ENCODE assay signal across 8 cellular contexts in genomic region chr1:40404670-40405462, GRCh38. TPM values are rescaled to one million over a fixed set of nuclear protein-coding genes. Genes with fewer than 3 reads are reported as not detected.
DNase-seq lines count a peak whose midpoint lies in the region; ATAC-seq and TF ChIP-seq lines count a peak whose summit lies in the region.

No MANE protein-coding gene starts in this region.

- peak; percentile 61 for DNase-seq in activated CD4-positive, alpha-beta T cell treated with anti-CD3 and anti-CD28 coated beads for 36 hours
- DNase-seq in activated CD4-positive, alpha-beta T cell treated with anti-CD3 and anti-CD28 coated beads for 1 hour: no peak
- DNase-seq in Kasumi-1 (lab: John Stamatoyannopoulos, UW) (peak; percentile 76 to 81), RWPE1 (ENCODE audit: low spot score) (peak; percentile 38), left lobe of liver (ENCODE audit: low spot score) (no peak), upper lobe of left lung (no peak), MG63 (no peak)
- DNase-seq in central memory CD4-positive, alpha-beta T cell: peak; percentile 77

- H3K27me3 Mint-ChIP-seq in activated CD4-positive, alpha-beta T cell treated with anti-CD3 and anti-CD28 coated beads for 36 hours: no peaks in the 10 kb centered on the region

- H3K36me3 ChIP-seq in upper lobe of left lung (peaks cover 4 to 19% (median 10%) of the 10 kb centered on the region in 4 donors), MG63 (peaks cover 57% of the 10 kb centered on the region)

- TF ChIP-seq EP300 in upper lobe of left lung (IDR thresholded peaks at IDR 0.05): no peak

- H3K4me3 ChIP-seq in upper lobe of left lung (no peak overlapping the region), MG63 (no peak overlapping the region)

- peak overlapping the region; percentile 3 for H3K4me3 Mint-ChIP-seq in activated CD4-positive, alpha-beta T cell treated with anti-CD3 and anti-CD28 coated beads for 36 hours

- 50% methylated on average over 11 of the region's 11 CpGs for WGBS in upper lobe of left lung, 2 donors

- intact Hi-C loops in activated CD4-positive, alpha-beta T cell treated with anti-CD3 and anti-CD28 coated beads for 36 hours (cut with DNase I, micrococcal nuclease): loop anchor here (1.0 to 5.0 kb wide), 9 partner anchors 20 to 260 kb away; partner anchors contain the start of genes SMAP2 (in 2 of the 2) and ZMPSTE24 (in 1 of the 2)

- H3K4me1 Mint-ChIP-seq in activated CD4-positive, alpha-beta T cell treated with anti-CD3 and anti-CD28 coated beads for 36 hours: peaks cover 64% of the 10 kb centered on the region

- peaks cover 0 to 21% (median 12%) of the 10 kb centered on the region in 4 donors for H3K4me1 ChIP-seq in upper lobe of left lung

- CTCF ChIA-PET in activated CD4-positive, alpha-beta T cell treated with anti-CD3 and anti-CD28 coated beads for 36 hours (lab: Charles Lee): interaction anchor here (0.6 to 9.9 kb wide), 40 partner anchors 9 to 571 kb away, joined by 3 to 151 read pairs (median 4); partner anchors contain the start of genes COL9A2, PPT1 and SMAP2
- CTCF ChIA-PET in RWPE1 (lab: Yijun Ruan, JAX): interaction anchor here (0.6 to 3.7 kb wide), 12 partner anchors 11 to 321 kb away, joined by 3 to 21 read pairs (median 4); no protein-coding TSS in a partner anchor

- H3K36me3 Mint-ChIP-seq in activated CD4-positive, alpha-beta T cell treated with anti-CD3 and anti-CD28 coated beads for 36 hours (ENCODE audit: low read depth): peaks cover 61% of the 10 kb centered on the region

- H3K27me3 ChIP-seq in upper lobe of left lung (no peaks in the 10 kb centered on the region), MG63 (no peaks in the 10 kb centered on the region)

- H3K27ac Mint-ChIP-seq in activated CD4-positive, alpha-beta T cell treated with anti-CD3 and anti-CD28 coated beads for 36 hours: peak overlapping the region; percentile 91

- no peaks in the 10 kb centered on the region for H3K9me3 Mint-ChIP-seq in activated CD4-positive, alpha-beta T cell treated with anti-CD3 and anti-CD28 coated beads for 36 hours (ENCODE audit: low read depth)

- no peak for TF ChIP-seq POLR2A in upper lobe of left lung (IDR thresholded peaks at IDR 0.05)

- TF ChIP-seq CTCF in RWPE1 (conservative IDR thresholded peaks at IDR 0.05; ENCODE audit: low read depth) (peak; percentile 87), upper lobe of left lung (IDR thresholded peaks at IDR 0.05) (peak; percentile 67 to 89 (median 86))

- H3K27ac ChIP-seq in RWPE1 (no peak overlapping the region), upper lobe of left lung (peak overlapping the region in 2 of 4 donors; percentile 12 to 59)

- peak; percentile 34 for ATAC-seq in activated CD4-positive, alpha-beta T cell treated with anti-CD3 and anti-CD28 coated beads for 36 hours
- peak; percentile 91 for ATAC-seq in left lobe of liver
- ATAC-seq in upper lobe of left lung (ENCODE audit: low FRiP score in 2 of 2): peak in 1 of 2 donors; percentile 68

- H3K9me3 ChIP-seq in upper lobe of left lung (no peaks in the 10 kb centered on the region), MG63 (no peaks in the 10 kb centered on the region)

- POLR2A ChIA-PET in activated CD4-positive, alpha-beta T cell treated with anti-CD3 and anti-CD28 coated beads for 36 hours (lab: Charles Lee): interaction anchor here (0.8 to 2.6 kb wide), 5 partner anchors 11 to 261 kb away, joined by 3 to 13 read pairs (median 4); no protein-coding TSS in a partner anchor
- POLR2A ChIA-PET in RWPE1 (lab: Yijun Ruan, JAX; ENCODE audit: low non-redundant PET): no interaction called here

RNA-seq across cellular contexts. Expression of gene SMAP2, which starts 31.3 kb away (rescaled TPM):
- total RNA-seq in activated CD4-positive, alpha-beta T cell treated with anti-CD3 and anti-CD28 coated beads for 36 hours: 100 to 1,000 TPM; 241 to 258 TPM
- 36.4 TPM for total RNA-seq in left lobe of liver
- 10 to 100 TPM; 68.7 to 95.3 (median 72.2) TPM for total RNA-seq in upper lobe of left lung
- 95.8 and 98.2 TPM in 2 replicates for total RNA-seq in MG63 (2014; rRNA removed; shearing (Covaris generic); ENCODE audit: low replicate concordance)

RNA-seq across cellular contexts. Expression of gene ZFP69B, which starts 45.4 kb away (rescaled TPM):
- total RNA-seq in activated CD4-positive, alpha-beta T cell treated with anti-CD3 and anti-CD28 coated beads for 36 hours: 1 to 10 TPM; 4.6 to 5.3 TPM
- total RNA-seq in left lobe of liver: 0.55 TPM
- 1 to 10 TPM in 3 of 6 donors, under 1 TPM in 1, not detected in 2; 0.76 to 1.7 (median 1.4) TPM for total RNA-seq in upper lobe of left lung
- total RNA-seq in MG63 (2014; rRNA removed; shearing (Covaris generic); ENCODE audit: low replicate concordance): 0.66 and 7.2 TPM in 2 replicates

Comparison
In these comparisons a context has a peak if more than half of its experiments do, and no peak if none do; other contexts are left out.
1. DNase-seq: peak in activated CD4-positive, alpha-beta T cell treated with anti-CD3 and anti-CD28 coated beads for 36 hours (single experiment), Kasumi-1 (2 of 2), RWPE1 (single experiment) and central memory CD4-positive, alpha-beta T cell (single experiment); none in activated CD4-positive, alpha-beta T cell treated with anti-CD3 and anti-CD28 coated beads for 1 hour (single experiment), left lobe of liver (single experiment), upper lobe of left lung (0 of 2) and MG63 (single experiment).